Comparison of ENCODE assay signal across 17 cellular contexts in the genomic region with DNA sequence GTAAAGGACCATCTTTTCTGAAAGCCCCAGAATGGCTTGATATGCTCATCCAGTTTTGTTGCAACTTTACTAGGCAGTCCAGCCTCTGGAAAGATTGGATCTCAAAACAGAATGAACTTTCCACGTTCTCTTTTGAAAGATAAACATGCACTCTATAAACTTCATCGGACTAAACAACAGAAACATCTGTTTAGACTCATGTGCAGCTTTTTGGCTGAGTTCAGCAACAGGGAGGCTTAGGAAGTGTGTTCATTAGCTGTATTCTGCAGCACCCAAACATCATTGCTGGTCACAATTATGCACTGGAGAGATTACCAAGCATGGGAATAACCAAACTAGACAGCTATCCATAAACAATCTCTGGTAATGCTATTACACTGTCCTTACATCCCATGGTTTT.
"Had no signal": no experiment of that assay in that cellular context is flagged by ENCODE, and none has a peak within 500 bp of the region (broad histone marks: within the 10 kb centered on the region; RNA-seq: fewer than 3 reads in every experiment).

No MANE protein-coding gene starts in this region.

- H3K4me1 ChIP-seq: esophagus squamous epithelium, spleen, testis had no signal

- H3K4me3 ChIP-seq: coronary artery, esophagus squamous epithelium, heart right ventricle, spleen, testis had no signal

- H3K27me3 ChIP-seq: esophagus squamous epithelium, heart right ventricle, spleen, testis had no signal

- H3K27ac ChIP-seq: coronary artery, esophagus squamous epithelium, heart right ventricle, spleen, testis, WERI-Rb-1 had no signal

- ATAC-seq: activated CD4-positive, alpha-beta T cell treated with anti-CD3 and anti-CD28 coated beads for 36 hours; activated CD8-positive, alpha-beta T cell treated with anti-CD3 and anti-CD28 coated beads for 36 hours; activated naive CD4-positive, alpha-beta T cell treated with anti-CD3 and anti-CD28 coated beads, Interleukin-2, amount 50 U/mL, for 72 hours; stimulated activated naive CD8-positive, alpha-beta T cell treated with anti-CD3 and anti-CD28 coated beads, Interleukin-15, amount 100 ng/mL, for 72 hours; T-helper 17 cell had no signal

- H3K36me3 ChIP-seq: esophagus squamous epithelium, heart right ventricle, spleen, WERI-Rb-1 had no signal

- DNase-seq: activated CD4-positive, alpha-beta T cell treated with anti-CD3 and anti-CD28 coated beads for 36 hours; activated CD8-positive, alpha-beta T cell treated with anti-CD3 and anti-CD28 coated beads for 36 hours; activated effector memory CD4-positive, alpha-beta T cell treated with anti-CD3 and anti-CD28 coated beads, Interleukin-2, amount 50 U/mL, for 16 hours; activated T-cell treated with anti-CD3 and anti-CD28 coated beads, Interleukin-2, amount 50 U/mL, for 48 hours; effector CD4-positive, alpha-beta T cell; esophagus squamous epithelium; heart right ventricle; left cardiac atrium; nucleus accumbens; right cardiac atrium; spleen; stimulated activated naive CD8-positive, alpha-beta T cell treated with anti-CD3 and anti-CD28 coated beads, Interleukin-15, amount 100 ng/mL, for 72 hours; T-helper 17 cell; testis; WERI-Rb-1 had no signal
